In genomic region chr16:11784048-11784780, GRCh38 we compare ENCODE assay signal across 9 cellular contexts. TPM values are rescaled to one million over a fixed set of nuclear protein-coding genes. Genes with fewer than 3 reads are reported as not detected.
DNase-seq lines count a peak whose midpoint lies in the region; ATAC-seq lines count a peak whose summit lies in the region.
"Had no signal": no experiment of that assay in that cellular context is flagged by ENCODE, and none has a peak within 500 bp of the region (broad histone marks: within the 10 kb centered on the region; RNA-seq: fewer than 3 reads in every experiment).

No MANE protein-coding gene starts in this region.

- peak; percentile 61 for DNase-seq in EH (ENCODE audit: low read depth)
- no peak for DNase-seq in SK-N-MC (ENCODE audit: low read depth, low spot score)
- DNase-seq in fibroblast of peridontal ligament (ENCODE audit: extremely low read depth), result peak; percentile 43
- no peak for DNase-seq in head of caudate nucleus
- DNase-seq in NCI-H2081 treated with DMSO at 0.1 percent for 48 hours (lab: John Stamatoyannopoulos, UW), result no peak
- DNase-seq in COLO668 (lab: John Stamatoyannopoulos, UW; ENCODE audit: unreplicated experiment), result no peak
- DNase-seq: amygdala had no signal

- peak overlapping the region; percentile 59 for H3K27ac ChIP-seq in SK-N-MC

- peaks cover 39% of the 10 kb centered on the region for H3K4me1 ChIP-seq in skeletal muscle satellite cell (ENCODE audit: control insufficient read depth, insufficient read depth, low read length)

- H3K4me2 ChIP-seq in skeletal muscle satellite cell (ENCODE audit: low read length), result peak overlapping the region; percentile 87

- H3K9me3 ChIP-seq in SK-N-MC (ENCODE audit: low read depth, low read length), result no peaks in the 10 kb centered on the region
- H3K9me3 ChIP-seq in skeletal muscle satellite cell (replicated peaks; ENCODE audit: low read length), result no peaks in the 10 kb centered on the region

- H3K9ac ChIP-seq in SK-N-MC (ENCODE audit: insufficient read length) (no peak overlapping the region), skeletal muscle satellite cell (ENCODE audit: low read depth, low read length) (peak overlapping the region; percentile 75)

- no peaks in the 10 kb centered on the region for H3K27me3 ChIP-seq in skeletal muscle satellite cell (ENCODE audit: control insufficient read depth, insufficient read depth, low read length)

- H3K4me3 ChIP-seq in SK-N-MC (peak overlapping the region; percentile 37), skeletal muscle satellite cell (ENCODE audit: low read length) (peak overlapping the region; percentile 61)

- intact Hi-C loops in head of caudate nucleus (cut with DNase I), result no loop called here

- no peak for ATAC-seq in HG02885 (IDR thresholded peaks at IDR 0.05; ENCODE audit: poor library complexity, unreplicated experiment)

- H3K36me3 ChIP-seq in SK-N-MC (ENCODE audit: insufficient read depth, low read length) (peaks cover 7% of the 10 kb centered on the region; the same call in 1 of the 2 replicates), skeletal muscle satellite cell (ENCODE audit: insufficient read depth, low read length) (peaks cover 12% of the 10 kb centered on the region)

RNA-seq across cellular contexts. Expression of gene ZC3H7A, which starts 12.8 kb away (rescaled TPM):
- 25.9 and 26.9 TPM in 2 replicates for total RNA-seq in skeletal muscle satellite cell (2012; rRNA removed)

RNA-seq across cellular contexts. Expression of gene TXNDC11, which starts 41.6 kb away (rescaled TPM):
- 25.6 and 32.4 TPM in 2 replicates for total RNA-seq in skeletal muscle satellite cell (2012; rRNA removed)

Comparison
In these comparisons a context has a peak if more than half of its experiments do, and no peak if none do; other contexts are left out.
1. DNase-seq: peak in EH (single experiment) and fibroblast of peridontal ligament (single experiment); none in SK-N-MC (single experiment), head of caudate nucleus (0 of 42), NCI-H2081 treated with DMSO at 0.1 percent for 48 hours (single experiment) and COLO668 (single experiment).